Comparison of ENCODE assay signal across 19 cellular contexts in genomic region chr19:17358395-17358794, GRCh38. TPM values are rescaled to one million over a fixed set of nuclear protein-coding genes. Genes with fewer than 3 reads are reported as not detected.
DNase-seq lines count a peak whose midpoint lies in the region; ATAC-seq and TF ChIP-seq lines count a peak whose summit lies in the region.
"Had no signal": no experiment of that assay in that cellular context is flagged by ENCODE, and none has a peak within 500 bp of the region (broad histone marks: within the 10 kb centered on the region; RNA-seq: fewer than 3 reads in every experiment).

No MANE protein-coding gene starts in this region.

- DNase-seq in ELR (ENCODE audit: low read depth) (peak; percentile 62), SJSA1 (ENCODE audit: low read depth in 1 of 2, low spot score in 2 of 2) (peak; percentile 63 to 67), left ventricle myocardium superior (no peak), Caco-2 (no peak)
- DNase-seq in stimulated activated effector memory CD8-positive, alpha-beta T cell treated with anti-CD3 and anti-CD28 coated beads, Interleukin-12 subunit alpha, Interleukin-12 subunit beta, amount 100 ng/mL, for 72 hours (ENCODE audit: low spot score in 2 of 2): no peak
- DNase-seq: activated CD4-positive, alpha-beta T cell treated with anti-CD3 and anti-CD28 coated beads, Interleukin-2, amount 50 U/mL, for 4 hours; activated T-cell treated with anti-CD3 and anti-CD28 coated beads, Interleukin-2, amount 50 U/mL, for 72 hours; mesendoderm; NCI-H2081; NCI-H82; nucleus accumbens; SIG-M5; T1000 had no signal

- no peak overlapping the region for H3K4me3 Mint-ChIP-seq in stimulated activated effector memory CD8-positive, alpha-beta T cell treated with anti-CD3 and anti-CD28 coated beads, Interleukin-12 subunit alpha, Interleukin-12 subunit beta, amount 100 ng/mL, for 72 hours
- H3K4me3 Mint-ChIP-seq in Caco-2 (ENCODE audit: unreplicated experiment): no peak overlapping the region
- H3K4me3 Mint-ChIP-seq: activated T-cell treated with anti-CD3 and anti-CD28 coated beads, Interleukin-2, amount 50 U/mL, for 72 hours had no signal

- peak overlapping the region; percentile 29 for H3K27ac Mint-ChIP-seq in stimulated activated effector memory CD8-positive, alpha-beta T cell treated with anti-CD3 and anti-CD28 coated beads, Interleukin-12 subunit alpha, Interleukin-12 subunit beta, amount 100 ng/mL, for 72 hours
- H3K27ac Mint-ChIP-seq in Caco-2 (ENCODE audit: unreplicated experiment): no peak overlapping the region
- H3K27ac Mint-ChIP-seq: activated T-cell treated with anti-CD3 and anti-CD28 coated beads, Interleukin-2, amount 50 U/mL, for 72 hours had no signal

- POLR2A ChIA-PET in Caco-2 (lab: Charles Lee): interaction anchor here (0.7 kb wide), 1 partner anchor 415 kb away, joined by 6 read pairs; no protein-coding TSS in a partner anchor

- H3K4me3 ChIP-seq in SJSA1 (no peak overlapping the region), Caco-2 (ENCODE audit: low read depth, low read length) (no peak overlapping the region)
- H3K4me3 ChIP-seq: adrenal gland, BLaER1 had no signal

- H3K36me3 ChIP-seq in SJSA1 (no peaks in the 10 kb centered on the region), Caco-2 (ENCODE audit: control insufficient read depth, insufficient read depth, low read length) (no peaks in the 10 kb centered on the region)
- H3K36me3 ChIP-seq: adrenal gland, BLaER1 had no signal

- no peaks in the 10 kb centered on the region for H3K27me3 ChIP-seq in SJSA1 (replicated peaks)
- no peaks in the 10 kb centered on the region for H3K27me3 ChIP-seq in Caco-2 (replicated peaks; ENCODE audit: control insufficient read depth, insufficient read depth, low read length)
- H3K27me3 ChIP-seq: adrenal gland, BLaER1 had no signal

- peaks cover 8% of the 10 kb centered on the region for H3K27me3 Mint-ChIP-seq in Caco-2 (ENCODE audit: insufficient read depth, unreplicated experiment)

- intact Hi-C loops in left ventricle myocardium superior (cut with micrococcal nuclease): no loop called here
- intact Hi-C loops in Caco-2 (cut with micrococcal nuclease; ENCODE audit: unreplicated experiment): no loop called here

- H3K4me1 ChIP-seq in SJSA1 (replicated peaks): peaks cover 12% of the 10 kb centered on the region
- H3K4me1 ChIP-seq in Caco-2: no peaks in the 10 kb centered on the region
- H3K4me1 ChIP-seq: adrenal gland had no signal

- no peaks in the 10 kb centered on the region for H3K36me3 Mint-ChIP-seq in stimulated activated effector memory CD8-positive, alpha-beta T cell treated with anti-CD3 and anti-CD28 coated beads, Interleukin-12 subunit alpha, Interleukin-12 subunit beta, amount 100 ng/mL, for 72 hours
- peaks cover 5% of the 10 kb centered on the region for H3K36me3 Mint-ChIP-seq in Caco-2 (ENCODE audit: insufficient read depth, unreplicated experiment)

- H3K27ac ChIP-seq in SJSA1: no peak overlapping the region
- H3K27ac ChIP-seq: BLaER1 had no signal

- CTCF ChIA-PET in Caco-2 (lab: Charles Lee): no interaction called here

- peaks cover 3% of the 10 kb centered on the region for H3K4me1 Mint-ChIP-seq in stimulated activated effector memory CD8-positive, alpha-beta T cell treated with anti-CD3 and anti-CD28 coated beads, Interleukin-12 subunit alpha, Interleukin-12 subunit beta, amount 100 ng/mL, for 72 hours
- no peaks in the 10 kb centered on the region for H3K4me1 Mint-ChIP-seq in Caco-2 (ENCODE audit: low read depth, unreplicated experiment)

- ATAC-seq in left ventricle myocardium superior (peak; percentile 48), HG02852 (IDR thresholded peaks at IDR 0.05; ENCODE audit: unreplicated experiment) (no peak), HG02759 (IDR thresholded peaks at IDR 0.05; ENCODE audit: unreplicated experiment) (no peak), GM21786 (IDR thresholded peaks at IDR 0.05; ENCODE audit: unreplicated experiment) (no peak)
- ATAC-seq in stimulated activated effector memory CD8-positive, alpha-beta T cell treated with anti-CD3 and anti-CD28 coated beads, Interleukin-12 subunit alpha, Interleukin-12 subunit beta, amount 100 ng/mL, for 72 hours: peak; percentile 39
- ATAC-seq: activated T-cell treated with anti-CD3 and anti-CD28 coated beads, Interleukin-2, amount 50 U/mL, for 72 hours had no signal

- no peak for TF ChIP-seq CTCF in Caco-2 (IDR thresholded peaks at IDR 0.05; ENCODE audit: insufficient read depth in 1 of 2, low read depth in 1 of 2, low read length in 1 of 2, severe bottlenecking in 1 of 2, unreplicated experiment in 1 of 2)

- H3K9me3 Mint-ChIP-seq in stimulated activated effector memory CD8-positive, alpha-beta T cell treated with anti-CD3 and anti-CD28 coated beads, Interleukin-12 subunit alpha, Interleukin-12 subunit beta, amount 100 ng/mL, for 72 hours: no peaks in the 10 kb centered on the region
- no peaks in the 10 kb centered on the region for H3K9me3 Mint-ChIP-seq in Caco-2 (ENCODE audit: unreplicated experiment)
- H3K9me3 Mint-ChIP-seq: activated T-cell treated with anti-CD3 and anti-CD28 coated beads, Interleukin-2, amount 50 U/mL, for 72 hours had no signal

- no TSS peak for BruUV-seq in Caco-2 (replicated peaks; lab: Mats Ljungman, UMichigan)

- no peaks in the 10 kb centered on the region for H3K9me3 ChIP-seq in SJSA1 (replicated peaks)
- no peaks in the 10 kb centered on the region for H3K9me3 ChIP-seq in Caco-2
- H3K9me3 ChIP-seq: adrenal gland, BLaER1 had no signal

RNA-seq across cellular contexts. Expression of gene PLVAP, which starts 18.7 kb away (rescaled TPM):
- not detected in 2 replicates for total RNA-seq in SJSA1 (2014; rRNA removed; shearing (Covaris generic))
- total RNA-seq in left ventricle myocardium superior: 22.9 TPM
- not detected in 2 replicates for total RNA-seq in Caco-2 (2022)
- total RNA-seq: activated T-cell treated with anti-CD3 and anti-CD28 coated beads, Interleukin-2, amount 50 U/mL, for 72 hours had no signal

RNA-seq across cellular contexts. Expression of gene GTPBP3, which starts 21.0 kb away (rescaled TPM):
- total RNA-seq in SJSA1 (2014; rRNA removed; shearing (Covaris generic)): 19.5 and 31.6 TPM in 2 replicates
- total RNA-seq in left ventricle myocardium superior: 11.5 TPM
- total RNA-seq in Caco-2 (2022): 50.1 and 50.7 TPM in 2 replicates

RNA-seq across cellular contexts. Expression of gene ANO8, which starts 23.7 kb away (rescaled TPM):
- total RNA-seq in SJSA1 (2014; rRNA removed; shearing (Covaris generic)): 2.9 and 5.3 TPM in 2 replicates
- total RNA-seq in left ventricle myocardium superior (11.7 TPM), Caco-2 (2022) (11.5 TPM in 2 replicates)

RNA-seq across cellular contexts. Expression of gene CCDC194, which starts 35.6 kb away (rescaled TPM):
- total RNA-seq in SJSA1 (2014; rRNA removed; shearing (Covaris generic)): not detected in 2 replicates
- total RNA-seq in left ventricle myocardium superior (not detected), Caco-2 (2022) (1.0 and 1.3 TPM in 2 replicates)
- total RNA-seq: subcutaneous adipose tissue had no signal

RNA-seq across cellular contexts. Expression of gene BST2, which starts 47.0 kb away (rescaled TPM):
- 0.45 and 3.8 TPM in 2 replicates for total RNA-seq in SJSA1 (2014; rRNA removed; shearing (Covaris generic))
- total RNA-seq in left ventricle myocardium superior (49.7 TPM), Caco-2 (2022) (94.3 and 98.4 TPM in 2 replicates)

Comparison
In these comparisons a context has a peak if more than half of its experiments do, and no peak if none do; other contexts are left out.
1. DNase-seq: peak in ELR (single experiment) and SJSA1 (2 of 2); none in left ventricle myocardium superior (single experiment), stimulated activated effector memory CD8-positive, alpha-beta T cell treated with anti-CD3 and anti-CD28 coated beads, Interleukin-12 subunit alpha, Interleukin-12 subunit beta, amount 100 ng/mL, for 72 hours (0 of 2) and Caco-2 (0 of 2).
2. ATAC-seq: peak in left ventricle myocardium superior (single experiment) and stimulated activated effector memory CD8-positive, alpha-beta T cell treated with anti-CD3 and anti-CD28 coated beads, Interleukin-12 subunit alpha, Interleukin-12 subunit beta, amount 100 ng/mL, for 72 hours (single experiment); none in HG02852 (single experiment), HG02759 (single experiment) and GM21786 (single experiment).
3. RNA of gene PLVAP, which starts 18.7 kb away (total RNA-seq): 22.9 TPM in left ventricle myocardium superior (single experiment); not detected in SJSA1 and not detected in Caco-2; every median in the first group is over 10 times any median in the second.